In genomic region chr2:108393197-108393596, GRCh38 we compare ENCODE assay signal across 27 cellular contexts. TPM values are rescaled to one million over a fixed set of nuclear protein-coding genes. Genes with fewer than 3 reads are reported as not detected.
A peak's percentile ranks its signal among the peaks of the same experiment; 100 is the strongest.
DNase-seq lines count a peak whose midpoint lies in the region; ATAC-seq, FAIRE-seq and TF ChIP-seq lines count a peak whose summit lies in the region.
"Had no signal": no experiment of that assay in that cellular context is flagged by ENCODE, and none has a peak within 500 bp of the region (broad histone marks: within the 10 kb centered on the region; RNA-seq: fewer than 3 reads in every experiment).

No MANE protein-coding gene starts in this region.

- no peaks in the 10 kb centered on the region; the same call in 1 of the 2 replicates for H3K27me3 Mint-ChIP-seq in HFFc6 (ENCODE audit: insufficient read depth)

- in situ Hi-C loops in HepG2 (cut with HindIII; ENCODE audit: extremely low pct_ligation_motif_present, low pct_unique_long_range_greater_than_20kb): no loop called here
- in situ Hi-C loops in SK-MEL-5 (cut with HindIII; ENCODE audit: low pct_unique_long_range_greater_than_20kb, low sequenced_read_pairs): no loop called here

- TF ChIP-seq RAD21 in HepG2 (CRISPR knock-in tag; IDR thresholded peaks at IDR 0.05): no peak

- H3K9me3 ChIP-seq in HepG2 (ENCODE audit: low read length) (peaks cover 10% of the 10 kb centered on the region), right lobe of liver (peaks cover 0 to 3% (median 0%) of the 10 kb centered on the region in 4 donors)
- H3K9me3 ChIP-seq: BE2C had no signal

- CTCF ChIA-PET in HepG2 (lab: Yijun Ruan, JAX; ENCODE audit: low intra/inter-chr PET ratio, low total read pairs): no interaction called here

- H3K27ac Mint-ChIP-seq in HFFc6: no peak overlapping the region
- H3K27ac Mint-ChIP-seq: CD14-positive monocyte; CD4-positive, alpha-beta memory T cell; CD4-positive, CD25-positive, alpha-beta regulatory T cell; CD8-positive, alpha-beta memory T cell had no signal

- H3K36me3 Mint-ChIP-seq in HFFc6 (ENCODE audit: low read depth): peaks cover 5% of the 10 kb centered on the region; the same call in 1 of the 2 replicates
- H3K36me3 Mint-ChIP-seq: CD14-positive monocyte; CD4-positive, CD25-positive, alpha-beta regulatory T cell had no signal

- DNase-seq in HepG2 (ENCODE audit: low spot score) (no peak), right lobe of liver (no peak), SK-MEL-5 (ENCODE audit: low read depth, low spot score) (peak; percentile 26), HFFc6 (no peak)
- DNase-seq: 8988T; ACHN; BE2C; C1 segment of cervical spinal cord; CD4-positive, alpha-beta memory T cell; CD4-positive, CD25-positive, alpha-beta regulatory T cell; CD8-positive, alpha-beta memory T cell; COR-L47; DMS 273 treated with DMSO at 0.1 percent for 48 hours; DMS153; DMS79; DND-41; EL; GDM1 had no signal

- no peak overlapping the region for H2AFZ ChIP-seq in HepG2 (ENCODE audit: low read length)

- ATAC-seq in HepG2 (no peak), right lobe of liver (no peak), GM21526 (IDR thresholded peaks at IDR 0.05; ENCODE audit: low FRiP score, unreplicated experiment) (no peak)

- TF ChIP-seq POLR2A in HepG2 (IDR thresholded peaks at IDR 0.05; ENCODE audit: insufficient read depth in 1 of 2, low read depth in 2 of 2, low read length in 2 of 2) (no peak), right lobe of liver (IDR thresholded peaks at IDR 0.05) (no peak)

- POLR2A ChIA-PET in HepG2 (lab: Yijun Ruan, JAX): no interaction called here

- peaks cover 20% of the 10 kb centered on the region for H3K4me1 Mint-ChIP-seq in HFFc6 (ENCODE audit: low read depth)
- H3K4me1 Mint-ChIP-seq: CD14-positive monocyte; CD4-positive, alpha-beta memory T cell; CD4-positive, CD25-positive, alpha-beta regulatory T cell; CD8-positive, alpha-beta memory T cell had no signal

- no peak overlapping the region for H3K4me2 ChIP-seq in HepG2 (ENCODE audit: low read depth, low read length)
- H3K4me2 ChIP-seq: BLaER1 had no signal

- no TSS peak for BruUV-seq in HepG2 (replicated peaks; lab: Mats Ljungman, UMichigan)

- FAIRE-seq in HepG2 (lab: Jason Lieb, UNC): no peak
- FAIRE-seq: A204.1, GM12891, GM19239 had no signal

- H3K9me3 Mint-ChIP-seq in HFFc6: peaks cover 11% of the 10 kb centered on the region

- no peaks in the 10 kb centered on the region for H4K20me1 ChIP-seq in HepG2 (ENCODE audit: insufficient read depth, low read length)
- H4K20me1 ChIP-seq: BLaER1 had no signal

- TF ChIP-seq CTCF in HepG2 (CRISPR knock-in tag; IDR thresholded peaks at IDR 0.05): no peak
- no peak for TF ChIP-seq CTCF in right lobe of liver (IDR thresholded peaks at IDR 0.05)
- TF ChIP-seq CTCF in HFFc6 (IDR thresholded peaks at IDR 0.05): no peak

- H3K4me3 ChIP-seq in HepG2 (replicated peaks in 1 of 3; ENCODE audit: insufficient read depth in 1 of 3, low read depth in 2 of 3, low read length in 3 of 3): no peak overlapping the region
- no peak overlapping the region for H3K4me3 ChIP-seq in right lobe of liver
- H3K4me3 ChIP-seq: BLaER1 had no signal

- no peak overlapping the region for H3K4me3 Mint-ChIP-seq in HFFc6
- H3K4me3 Mint-ChIP-seq: CD14-positive monocyte; CD4-positive, alpha-beta memory T cell; CD4-positive, CD25-positive, alpha-beta regulatory T cell; CD8-positive, alpha-beta memory T cell had no signal

- intact Hi-C loops in HepG2 (cut with micrococcal nuclease; ENCODE audit: unreplicated experiment) (loop anchor here (10.0 kb wide), 1 partner anchor 178 kb away; no protein-coding TSS in a partner anchor), right lobe of liver (cut with DNase I) (no loop called here)

- no peaks in the 10 kb centered on the region for H3K27me3 ChIP-seq in HepG2 (ENCODE audit: control insufficient read depth in 1 of 2, insufficient read depth in 2 of 2, low read length in 2 of 2)
- H3K27me3 ChIP-seq in right lobe of liver: no peaks in the 10 kb centered on the region
- H3K27me3 ChIP-seq: BE2C, BLaER1 had no signal

- H3K36me3 ChIP-seq in HepG2 (replicated peaks in 1 of 2; ENCODE audit: control insufficient read depth in 1 of 2, insufficient read depth in 2 of 2, low read length in 2 of 2): no peaks in the 10 kb centered on the region
- no peaks in the 10 kb centered on the region for H3K36me3 ChIP-seq in right lobe of liver
- H3K36me3 ChIP-seq: BE2C, BLaER1 had no signal

- H3K79me2 ChIP-seq in HepG2 (ENCODE audit: insufficient read depth, low read length): no peaks in the 10 kb centered on the region

- H3K4me1 ChIP-seq in HepG2 (ENCODE audit: insufficient read depth, low read length) (peaks cover 8% of the 10 kb centered on the region), right lobe of liver (no peaks in the 10 kb centered on the region)
- H3K4me1 ChIP-seq: BE2C, BLaER1 had no signal

- no peak overlapping the region for H3K9ac ChIP-seq in HepG2 (ENCODE audit: insufficient read depth, low read depth, low read length)
- H3K9ac ChIP-seq: BLaER1 had no signal

- H3K27ac ChIP-seq in HepG2 (ENCODE audit: extremely low read length, insufficient read depth, low read length) (no peak overlapping the region), right lobe of liver (no peak overlapping the region)
- H3K27ac ChIP-seq: BLaER1 had no signal

- TF ChIP-seq EP300 in HepG2 (IDR thresholded peaks at IDR 0.05; ENCODE audit: low read depth in 2 of 2, low read length in 2 of 2): no peak
- TF ChIP-seq EP300 in HepG2 (CRISPR knock-in tag; IDR thresholded peaks at IDR 0.05; ENCODE audit: borderline replicate concordance): no peak

TF ChIP-seq in HepG2, 621 proteins besides CTCF, POLR2A, EP300 and RAD21 (continues in another document):
- TF ChIP-seq NFE2L1 (CRISPR knock-in tag; IDR thresholded peaks at IDR 0.05; ENCODE audit: borderline replicate concordance): no peak
- TF ChIP-seq BRCA1 (CRISPR knock-in tag; IDR thresholded peaks at IDR 0.05): no peak

RNA-seq across cellular contexts. Expression of gene SULT1C4, which starts 15.4 kb away (rescaled TPM):
- total RNA-seq in HepG2 (2016; rRNA removed; fragmentation: Illumina TruSeq; extraction: Trizol) (1.3 and 2.6 TPM in 2 replicates), right lobe of liver (1 to 10 TPM in 5 of 6 experiments, under 1 TPM in 1; 0.92 to 2.7 (median 1.4) TPM)
- total RNA-seq in HepG2 (2016; cell fraction: cytosol; rRNA removed; fragmentation: Illumina TruSeq; extraction: Trizol; ENCODE audit: low read depth): 0.44 and 1.4 TPM in 2 replicates
- 1.6 and 2.7 TPM in 2 replicates for total RNA-seq in HepG2 (2016; cell fraction: insoluble cytoplasmic fraction; rRNA removed; fragmentation: Illumina TruSeq; extraction: Trizol)
- 0.69 and 1.0 TPM in 2 replicates for total RNA-seq in HepG2 (2016; cell fraction: membrane; rRNA removed; fragmentation: Illumina TruSeq; extraction: Trizol)
- 1.6 and 2.1 TPM in 2 replicates for total RNA-seq in HepG2 (2016; cell fraction: nucleus; rRNA removed; fragmentation: Illumina TruSeq; extraction: Trizol)
- 8.3 and 8.6 TPM in 2 replicates for polyA plus RNA-seq in HepG2 (2011; rRNA removed)
- polyA plus RNA-seq in HepG2 (2011; cell fraction: cytosol; rRNA removed): 3.3 and 6.0 TPM in 2 replicates
- polyA plus RNA-seq in HepG2 (2011; cell fraction: nucleus; rRNA removed): 6.7 and 11.5 TPM in 2 replicates
- 10.1 and 13.4 TPM in 2 replicates for polyA plus RNA-seq in HepG2 (2012)
- 0.19 and 0.44 TPM in 2 replicates for polyA plus RNA-seq in HepG2 (2016; cell fraction: cytosol; fragmentation: Illumina TruSeq; extraction: Trizol; ENCODE audit: low read depth)
- polyA plus RNA-seq in HepG2 (2016; cell fraction: insoluble cytoplasmic fraction; fragmentation: Illumina TruSeq; extraction: Trizol; ENCODE audit: low read depth): 2.9 and 3.1 TPM in 2 replicates
- polyA plus RNA-seq in HepG2 (2016; cell fraction: membrane; fragmentation: Illumina TruSeq; extraction: Trizol; ENCODE audit: low read depth): 0.28 and 0.62 TPM in 2 replicates
- polyA plus RNA-seq in HepG2 (2016; cell fraction: nucleus; fragmentation: Illumina TruSeq; extraction: Trizol; ENCODE audit: insufficient read depth, low read depth): 3.3 and 3.7 TPM in 2 replicates
- polyA minus RNA-seq in HepG2 (2011; rRNA and poly(A)+ RNA removed; ENCODE audit: low replicate concordance): 5.0 TPM in 1 of 2 replicates, not detected in the other
- 4.2 and 7.0 TPM in 2 replicates for polyA minus RNA-seq in HepG2 (2011; cell fraction: cytosol; rRNA and poly(A)+ RNA removed)
- polyA minus RNA-seq in HepG2 (2011; cell fraction: nucleus; rRNA and poly(A)+ RNA removed): 12.0 and 17.8 TPM in 2 replicates
- total RNA-seq in SK-MEL-5 (2014; rRNA removed; shearing (Covaris generic)): not detected in 2 replicates
- polyA plus RNA-seq in SK-MEL-5 (2015; cell fraction: cytosol; rRNA removed): not detected in 2 replicates
- not detected in 2 replicates for polyA plus RNA-seq in SK-MEL-5 (2015; cell fraction: nucleus; rRNA removed)
- total RNA-seq in HFFc6 (2021; fragmentation: NEBNext Ultra II Directional; extraction: Animal tissue kit (Norgen Biotek cat#: 25700)): not detected
- total RNA-seq: A673; CD4-positive, alpha-beta memory T cell; CD8-positive, alpha-beta memory T cell; Daoy; G401 had no signal
- polyA plus RNA-seq: CD14-positive monocyte; CD4-positive, alpha-beta memory T cell; CD4-positive, CD25-positive, alpha-beta regulatory T cell; CD8-positive, alpha-beta memory T cell had no signal

RNA-seq across cellular contexts. Expression of gene GCC2, which starts 55.8 kb away (rescaled TPM):
- total RNA-seq in HepG2 (2016; rRNA removed; fragmentation: Illumina TruSeq; extraction: Trizol) (22.5 and 30.6 TPM in 2 replicates), right lobe of liver (10 to 100 TPM; 11.9 to 24.7 (median 17.7) TPM)
- total RNA-seq in HepG2 (2016; cell fraction: cytosol; rRNA removed; fragmentation: Illumina TruSeq; extraction: Trizol; ENCODE audit: low read depth): 4.6 and 5.4 TPM in 2 replicates
- total RNA-seq in HepG2 (2016; cell fraction: insoluble cytoplasmic fraction; rRNA removed; fragmentation: Illumina TruSeq; extraction: Trizol): 22.5 and 30.4 TPM in 2 replicates
- 7.7 and 9.9 TPM in 2 replicates for total RNA-seq in HepG2 (2016; cell fraction: membrane; rRNA removed; fragmentation: Illumina TruSeq; extraction: Trizol)
- total RNA-seq in HepG2 (2016; cell fraction: nucleus; rRNA removed; fragmentation: Illumina TruSeq; extraction: Trizol): 42.6 and 43.9 TPM in 2 replicates
- 15.2 and 17.6 TPM in 2 replicates for polyA plus RNA-seq in HepG2 (2011; rRNA removed)
- polyA plus RNA-seq in HepG2 (2011; cell fraction: cytosol; rRNA removed): 5.3 and 9.6 TPM in 2 replicates
- polyA plus RNA-seq in HepG2 (2011; cell fraction: nucleus; rRNA removed): 13.4 and 18.2 TPM in 2 replicates
- 29.3 and 34.1 TPM in 2 replicates for polyA plus RNA-seq in HepG2 (2012)
- 0.78 and 1.1 TPM in 2 replicates for polyA plus RNA-seq in HepG2 (2016; cell fraction: cytosol; fragmentation: Illumina TruSeq; extraction: Trizol; ENCODE audit: low read depth)
- 17.8 TPM in 2 replicates for polyA plus RNA-seq in HepG2 (2016; cell fraction: insoluble cytoplasmic fraction; fragmentation: Illumina TruSeq; extraction: Trizol; ENCODE audit: low read depth)
- 1.2 and 1.8 TPM in 2 replicates for polyA plus RNA-seq in HepG2 (2016; cell fraction: membrane; fragmentation: Illumina TruSeq; extraction: Trizol; ENCODE audit: low read depth)
- 34.3 and 35.4 TPM in 2 replicates for polyA plus RNA-seq in HepG2 (2016; cell fraction: nucleus; fragmentation: Illumina TruSeq; extraction: Trizol; ENCODE audit: insufficient read depth, low read depth)
- 5.1 and 5.9 TPM in 2 replicates for polyA minus RNA-seq in HepG2 (2011; rRNA and poly(A)+ RNA removed; ENCODE audit: low replicate concordance)
- 16.4 and 18.7 TPM in 2 replicates for polyA minus RNA-seq in HepG2 (2011; cell fraction: cytosol; rRNA and poly(A)+ RNA removed)
- 92.4 and 109 TPM in 2 replicates for polyA minus RNA-seq in HepG2 (2011; cell fraction: nucleus; rRNA and poly(A)+ RNA removed)
- total RNA-seq in SK-MEL-5 (2014; rRNA removed; shearing (Covaris generic)): 16.4 and 24.7 TPM in 2 replicates
- 10.3 and 13.7 TPM in 2 replicates for polyA plus RNA-seq in SK-MEL-5 (2015; cell fraction: cytosol; rRNA removed)
- 37.5 and 48.1 TPM in 2 replicates for polyA plus RNA-seq in SK-MEL-5 (2015; cell fraction: nucleus; rRNA removed)
- total RNA-seq in HFFc6 (2021; fragmentation: NEBNext Ultra II Directional; extraction: Animal tissue kit (Norgen Biotek cat#: 25700)): 10 to 100 TPM; 31.5 to 39.5 (median 32.8) TPM
